Comparison of ENCODE assay signal across 20 cellular contexts in genomic region chr4:108877821-108878220, GRCh38.
A peak's percentile ranks its signal among the peaks of the same experiment; 100 is the strongest.
DNase-seq lines count a peak whose midpoint lies in the region; ATAC-seq and TF ChIP-seq lines count a peak whose summit lies in the region.
"Had no signal": no experiment of that assay in that cellular context is flagged by ENCODE, and none has a peak within 500 bp of the region (broad histone marks: within the 10 kb centered on the region; RNA-seq: fewer than 3 reads in every experiment).

No MANE protein-coding gene starts in this region.

- H3K9me3 Mint-ChIP-seq in CD8-positive, alpha-beta memory T cell: no peaks in the 10 kb centered on the region
- H3K9me3 Mint-ChIP-seq: T-cell had no signal

- no peak overlapping the region for H2BK15ac ChIP-seq in mesendoderm (replicated peaks; ENCODE audit: low read depth)

- POLR2A ChIA-PET in CD8-positive, alpha-beta memory T cell (lab: Charles Lee): no interaction called here

- H3K4ac ChIP-seq in mesendoderm (ENCODE audit: low read depth, low read length): no peak overlapping the region

- H3K9ac ChIP-seq in mesendoderm (ENCODE audit: low read length): no peak overlapping the region
- H3K9ac ChIP-seq: SK-N-SH had no signal

- ATAC-seq in GM18520 (IDR thresholded peaks at IDR 0.05; ENCODE audit: unreplicated experiment) (no peak), GM19467 (IDR thresholded peaks at IDR 0.05; ENCODE audit: unreplicated experiment) (no peak)
- ATAC-seq: Panc1, T-cell had no signal

- H3K56ac ChIP-seq in mesendoderm (ENCODE audit: low read length): no peak overlapping the region

- H3K79me1 ChIP-seq in mesendoderm (ENCODE audit: low read length): no peaks in the 10 kb centered on the region

- H3K18ac ChIP-seq in mesendoderm (ENCODE audit: low read length): no peak overlapping the region

- H3K27ac ChIP-seq in mesendoderm (ENCODE audit: low read depth, low read length) (no peak overlapping the region), breast epithelium (no peak overlapping the region)
- H3K27ac ChIP-seq in CD8-positive, alpha-beta memory T cell (ENCODE audit: low read depth, low read length): no peak overlapping the region
- H3K27ac ChIP-seq: C4-2B had no signal

- H3K4me3 ChIP-seq in mesendoderm (ENCODE audit: low read length) (no peak overlapping the region), breast epithelium (no peak overlapping the region)
- no peak overlapping the region for H3K4me3 ChIP-seq in CD8-positive, alpha-beta memory T cell (ENCODE audit: low read length)

- no peak overlapping the region for H2AK5ac ChIP-seq in mesendoderm (ENCODE audit: low read length)

- CTCF ChIA-PET in CD8-positive, alpha-beta memory T cell (lab: Charles Lee): no interaction called here

- no peaks in the 10 kb centered on the region for H3K4me1 Mint-ChIP-seq in CD8-positive, alpha-beta memory T cell

- no peak overlapping the region for H2BK120ac ChIP-seq in mesendoderm (ENCODE audit: low read depth, low read length)

- peaks cover 0 to 9% of the 10 kb centered on the region in 2 donors for H3K27me3 Mint-ChIP-seq in CD8-positive, alpha-beta memory T cell

- H2BK5ac ChIP-seq in mesendoderm (ENCODE audit: low read length): no peak overlapping the region

- intact Hi-C loops in breast epithelium (cut with DNase I; ENCODE audit: low total_unique reads): no loop called here

- no peak overlapping the region for H3K4me3 Mint-ChIP-seq in CD8-positive, alpha-beta memory T cell
- H3K4me3 Mint-ChIP-seq: T-cell had no signal

- no peaks in the 10 kb centered on the region for H3K36me3 ChIP-seq in mesendoderm (ENCODE audit: control insufficient read depth, insufficient read depth, low read length)
- H3K36me3 ChIP-seq in CD8-positive, alpha-beta memory T cell (ENCODE audit: insufficient read depth, low read length): no peaks in the 10 kb centered on the region
- H3K36me3 ChIP-seq in breast epithelium: no peaks in the 10 kb centered on the region

- H3K4me1 ChIP-seq in mesendoderm (ENCODE audit: control insufficient read depth, low read depth, low read length): peaks cover 1% of the 10 kb centered on the region
- no peaks in the 10 kb centered on the region for H3K4me1 ChIP-seq in CD8-positive, alpha-beta memory T cell (ENCODE audit: insufficient read depth, low read length)
- no peaks in the 10 kb centered on the region for H3K4me1 ChIP-seq in breast epithelium
- H3K4me1 ChIP-seq: Caco-2 had no signal

- no peak overlapping the region for H3K4me2 ChIP-seq in mesendoderm (ENCODE audit: low read length)
- H3K4me2 ChIP-seq: SK-N-SH had no signal

- no peak for TF ChIP-seq CTCF in breast epithelium (IDR thresholded peaks at IDR 0.05)

- DNase-seq in ELR (ENCODE audit: low read depth): peak; percentile 10
- peak; percentile 22 for DNase-seq in M059J (ENCODE audit: low read depth)
- DNase-seq in dermis blood vessel endothelial cell: peak; percentile 36
- peak; percentile 47 for DNase-seq in mesendoderm
- no peak for DNase-seq in CD8-positive, alpha-beta memory T cell
- DNase-seq in breast epithelium (ENCODE audit: low spot score in 2 of 2): no peak
- DNase-seq: Caco-2, GOT3, KG1, NCI-H1092, NCI-H1694, NCI-H2227 treated with DMSO at 0.1 percent for 48 hours, NCI-H524, Right ventricle myocardium superior, SK-N-SH, T-cell had no signal

- H3K23ac ChIP-seq in mesendoderm (ENCODE audit: low read length): no peak overlapping the region

- no peaks in the 10 kb centered on the region for H3K9me3 ChIP-seq in CD8-positive, alpha-beta memory T cell (ENCODE audit: low read length)
- no peaks in the 10 kb centered on the region for H3K9me3 ChIP-seq in breast epithelium
- H3K9me3 ChIP-seq: Caco-2, SK-N-SH had no signal

- no peak for TF ChIP-seq POLR2A in breast epithelium (IDR thresholded peaks at IDR 0.05)

- no peak overlapping the region for H4K8ac ChIP-seq in mesendoderm (ENCODE audit: low read depth, low read length)

- H3K27me3 ChIP-seq in mesendoderm (ENCODE audit: insufficient read depth, low read length, poor library complexity): no peaks in the 10 kb centered on the region
- H3K27me3 ChIP-seq in CD8-positive, alpha-beta memory T cell (ENCODE audit: insufficient read depth, low read length, poor library complexity, severe bottlenecking): no peaks in the 10 kb centered on the region
- H3K27me3 ChIP-seq in breast epithelium: no peaks in the 10 kb centered on the region

- H3K27ac Mint-ChIP-seq in CD8-positive, alpha-beta memory T cell: no peak overlapping the region
- H3K27ac Mint-ChIP-seq: T-cell had no signal

- no peak overlapping the region for H4K5ac ChIP-seq in mesendoderm (ENCODE audit: low read length)

- no peaks in the 10 kb centered on the region for H3K36me3 Mint-ChIP-seq in CD8-positive, alpha-beta memory T cell
- H3K36me3 Mint-ChIP-seq: T-cell had no signal

- no peaks in the 10 kb centered on the region for H3K79me2 ChIP-seq in mesendoderm (ENCODE audit: control insufficient read depth, insufficient read depth, low read length)

- WGBS in mesendoderm (ENCODE audit: extremely low coverage, insufficient coverage, low lambda C conversion rate): no CpG with 5 or more reads among the region's 2 CpGs

Comparison
In these comparisons a context has a peak if more than half of its experiments do, and no peak if none do; other contexts are left out.
1. DNase-seq: peak in ELR (single experiment), M059J (single experiment), dermis blood vessel endothelial cell (single experiment) and mesendoderm (single experiment); none in CD8-positive, alpha-beta memory T cell (0 of 5) and breast epithelium (0 of 2).